8 cellular contexts compared by ENCODE assay signal in the genomic region with DNA sequence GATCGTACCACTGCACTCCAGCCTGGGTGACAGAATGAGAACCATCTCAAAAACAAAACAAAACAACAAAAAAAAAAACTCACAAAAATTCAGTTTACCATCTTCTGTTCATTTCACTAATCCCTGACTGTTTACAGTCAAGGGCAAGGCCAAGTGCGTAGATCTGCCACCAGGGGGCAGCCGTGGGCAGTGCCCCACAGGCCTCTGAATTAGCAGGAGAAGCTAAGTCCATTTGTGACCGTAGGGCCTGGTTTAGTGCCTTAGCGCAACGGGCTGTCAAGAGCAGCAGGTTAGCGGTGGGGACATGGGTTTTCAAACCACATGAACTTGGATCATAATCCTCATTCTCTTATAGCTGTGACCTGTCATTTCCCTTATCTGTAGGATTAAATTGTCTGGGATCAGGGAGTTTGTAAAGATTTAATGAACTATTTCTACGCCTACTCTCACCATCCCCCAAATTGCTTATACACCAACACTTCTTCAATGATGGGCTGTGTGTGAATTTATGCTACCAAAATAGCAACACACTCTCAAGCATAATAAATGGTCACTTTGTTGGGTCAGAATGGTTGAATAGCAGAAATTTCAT. TPM values are rescaled to one million over a fixed set of nuclear protein-coding genes. Genes with fewer than 3 reads are reported as not detected.
DNase-seq lines count a peak whose midpoint lies in the region; ATAC-seq lines count a peak whose summit lies in the region.

No MANE protein-coding gene starts in this region.

- no CpG with 5 or more reads among the region's 8 CpGs for WGBS in mesendoderm (ENCODE audit: extremely low coverage, insufficient coverage, low lambda C conversion rate)

- no peak overlapping the region for H3K9ac ChIP-seq in mesendoderm (ENCODE audit: low read length)

- H3K56ac ChIP-seq in mesendoderm (ENCODE audit: low read length): no peak overlapping the region

- no peaks in the 10 kb centered on the region for H3K79me2 ChIP-seq in mesendoderm (ENCODE audit: control insufficient read depth, insufficient read depth, low read length)

- ATAC-seq in HG03521 (IDR thresholded peaks at IDR 0.05; ENCODE audit: unreplicated experiment) (peak; percentile 62), HG03196 (IDR thresholded peaks at IDR 0.05; ENCODE audit: unreplicated experiment) (no peak)

- H2BK15ac ChIP-seq in mesendoderm (replicated peaks; ENCODE audit: low read depth): no peak overlapping the region

- H3K4me2 ChIP-seq in mesendoderm (ENCODE audit: low read length): no peak overlapping the region

- peaks cover 6% of the 10 kb centered on the region for H3K4me1 ChIP-seq in effector memory CD4-positive, alpha-beta T cell (ENCODE audit: control insufficient read depth, insufficient read depth, low read length, poor library complexity, severe bottlenecking)
- H3K4me1 ChIP-seq in mesendoderm (ENCODE audit: control insufficient read depth, low read depth, low read length): no peaks in the 10 kb centered on the region

- H2BK5ac ChIP-seq in mesendoderm (ENCODE audit: low read length): no peak overlapping the region

- CTCF ChIA-PET in activated CD4-positive, alpha-beta memory T cell treated with anti-CD3 and anti-CD28 coated beads, Interleukin-2, amount 10 ng/mL, durations not matched to agents 7 days and 5 days (lab: Charles Lee): interaction anchor here (0.5 to 2.1 kb wide), 23 partner anchors 9 to 1588 kb away, joined by 3 to 13 read pairs (median 4); a partner anchor contains a TSS

- peaks cover 2% of the 10 kb centered on the region for H3K27me3 Mint-ChIP-seq in activated CD4-positive, alpha-beta memory T cell treated with anti-CD3 and anti-CD28 coated beads, Interleukin-2, amount 10 ng/mL, durations not matched to agents 7 days and 5 days

- H3K4me1 Mint-ChIP-seq in activated CD4-positive, alpha-beta memory T cell treated with anti-CD3 and anti-CD28 coated beads, Interleukin-2, amount 10 ng/mL, durations not matched to agents 7 days and 5 days: peaks cover 6% of the 10 kb centered on the region

- POLR2A ChIA-PET in activated CD4-positive, alpha-beta memory T cell treated with anti-CD3 and anti-CD28 coated beads, Interleukin-2, amount 10 ng/mL, durations not matched to agents 7 days and 5 days (lab: Charles Lee): interaction anchor here (1.0 kb wide), 1 partner anchor 21 kb away, joined by 3 read pairs; no protein-coding TSS in a partner anchor

- no peaks in the 10 kb centered on the region for H3K79me1 ChIP-seq in mesendoderm (ENCODE audit: low read length)

- no peak overlapping the region for H4K8ac ChIP-seq in mesendoderm (ENCODE audit: low read depth, low read length)

- no peak overlapping the region for H2BK120ac ChIP-seq in mesendoderm (ENCODE audit: low read depth, low read length)

- no peak overlapping the region for H2AK5ac ChIP-seq in mesendoderm (ENCODE audit: low read length)

- H3K36me3 Mint-ChIP-seq in activated CD4-positive, alpha-beta memory T cell treated with anti-CD3 and anti-CD28 coated beads, Interleukin-2, amount 10 ng/mL, durations not matched to agents 7 days and 5 days (ENCODE audit: low read depth): no peaks in the 10 kb centered on the region

- DNase-seq in GM03348 (ENCODE audit: low spot score) (peak; percentile 92), NCI-H774 (lab: John Stamatoyannopoulos, UW) (peak; percentile 66), mesendoderm (peak; percentile 86)
- peak; percentile 77 for DNase-seq in activated CD4-positive, alpha-beta memory T cell treated with anti-CD3 and anti-CD28 coated beads, Interleukin-2, amount 10 ng/mL, durations not matched to agents 7 days and 5 days
- peak; percentile 34 to 60 (median 42) for DNase-seq in effector memory CD4-positive, alpha-beta T cell
- DNase-seq in stimulated activated CD8-positive, alpha-beta memory T cell treated with anti-CD3 and anti-CD28 coated beads, Interleukin-2, amount 100 ng/mL, for 1 hour (ENCODE audit: low read depth in 2 of 2): peak; percentile 57 to 61

- H3K4me3 ChIP-seq in effector memory CD4-positive, alpha-beta T cell (ENCODE audit: insufficient read depth, low read depth, low read length, poor library complexity, severe bottlenecking): no peak overlapping the region
- no peak overlapping the region for H3K4me3 ChIP-seq in mesendoderm (ENCODE audit: low read length)

- no peak overlapping the region for H3K4ac ChIP-seq in mesendoderm (ENCODE audit: low read depth, low read length)

- no peaks in the 10 kb centered on the region for H3K27me3 ChIP-seq in effector memory CD4-positive, alpha-beta T cell (replicated peaks; ENCODE audit: control insufficient read depth, insufficient read depth, low read length, poor library complexity, severe bottlenecking)
- no peaks in the 10 kb centered on the region for H3K27me3 ChIP-seq in mesendoderm (ENCODE audit: insufficient read depth, low read length, poor library complexity)

- H3K4me3 Mint-ChIP-seq in activated CD4-positive, alpha-beta memory T cell treated with anti-CD3 and anti-CD28 coated beads, Interleukin-2, amount 10 ng/mL, durations not matched to agents 7 days and 5 days: no peak overlapping the region

- H3K27ac Mint-ChIP-seq in activated CD4-positive, alpha-beta memory T cell treated with anti-CD3 and anti-CD28 coated beads, Interleukin-2, amount 10 ng/mL, durations not matched to agents 7 days and 5 days: no peak overlapping the region

- no peaks in the 10 kb centered on the region for H3K36me3 ChIP-seq in effector memory CD4-positive, alpha-beta T cell (ENCODE audit: control insufficient read depth, insufficient read depth, low read length)
- H3K36me3 ChIP-seq in mesendoderm (ENCODE audit: control insufficient read depth, insufficient read depth, low read length): no peaks in the 10 kb centered on the region

- no peak overlapping the region for H4K5ac ChIP-seq in mesendoderm (ENCODE audit: low read length)

- no peak overlapping the region for H3K18ac ChIP-seq in mesendoderm (ENCODE audit: low read length)

- H3K9me3 ChIP-seq in effector memory CD4-positive, alpha-beta T cell (ENCODE audit: control insufficient read depth, low read length): no peaks in the 10 kb centered on the region

- no peaks in the 10 kb centered on the region for H3K9me3 Mint-ChIP-seq in activated CD4-positive, alpha-beta memory T cell treated with anti-CD3 and anti-CD28 coated beads, Interleukin-2, amount 10 ng/mL, durations not matched to agents 7 days and 5 days

- no peak overlapping the region for H3K23ac ChIP-seq in mesendoderm (ENCODE audit: low read length)

- H3K27ac ChIP-seq in effector memory CD4-positive, alpha-beta T cell (ENCODE audit: insufficient read depth, low read length, poor library complexity, severe bottlenecking): no peak overlapping the region
- H3K27ac ChIP-seq in mesendoderm (ENCODE audit: low read depth, low read length): no peak overlapping the region

RNA-seq across cellular contexts. Expression of a gene that starts 49.0 kb away (rescaled TPM):
- 10 to 100 TPM; 44.1 to 45.2 TPM for total RNA-seq in activated CD4-positive, alpha-beta memory T cell treated with anti-CD3 and anti-CD28 coated beads, Interleukin-2, amount 10 ng/mL, durations not matched to agents 7 days and 5 days
- polyA plus RNA-seq in mesendoderm (2013, experiment 1 of 2): 53.1 TPM
- 49.7 TPM for polyA plus RNA-seq in mesendoderm (2013, experiment 2 of 2)

RNA-seq across cellular contexts. Expression of a gene that starts 49.3 kb away (rescaled TPM):
- 10 to 100 TPM; 35.2 to 37.5 TPM for total RNA-seq in activated CD4-positive, alpha-beta memory T cell treated with anti-CD3 and anti-CD28 coated beads, Interleukin-2, amount 10 ng/mL, durations not matched to agents 7 days and 5 days
- polyA plus RNA-seq in mesendoderm (2013, experiment 1 of 2): 13.1 TPM
- 13.5 TPM for polyA plus RNA-seq in mesendoderm (2013, experiment 2 of 2)

Comparison
In these comparisons a context has a peak if more than half of its experiments do, and no peak if none do; other contexts are left out.
1. DNase-seq: peak in every context shown above with its lines; median percentile 92 in GM03348; 86 in mesendoderm; 77 in activated CD4-positive, alpha-beta memory T cell treated with anti-CD3 and anti-CD28 coated beads, Interleukin-2, amount 10 ng/mL, durations not matched to agents 7 days and 5 days; 66 in NCI-H774; 59 in stimulated activated CD8-positive, alpha-beta memory T cell treated with anti-CD3 and anti-CD28 coated beads, Interleukin-2, amount 100 ng/mL, for 1 hour; 42 in effector memory CD4-positive, alpha-beta T cell.